ENCODE assay signal across 21 cellular contexts in the genomic region with DNA sequence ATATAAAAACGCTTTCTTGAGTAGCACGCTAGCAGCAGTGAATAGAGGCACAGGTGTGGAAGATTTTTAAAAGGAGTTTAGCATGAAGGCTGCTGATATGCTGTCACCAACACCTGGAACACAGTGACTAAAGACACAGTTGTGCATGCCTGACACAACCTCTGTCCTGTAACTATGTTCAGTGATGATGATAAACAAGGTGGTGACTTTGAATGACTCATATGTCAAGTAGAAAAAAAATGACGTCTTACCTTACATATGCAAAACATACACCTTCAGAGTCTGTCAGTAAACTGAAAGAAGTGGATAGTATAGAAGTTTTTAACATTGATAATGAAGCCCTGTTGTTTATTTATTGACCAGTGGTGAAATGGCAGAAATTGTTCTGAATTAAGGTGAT.
"Had no signal": no experiment of that assay in that cellular context is flagged by ENCODE, and none has a peak within 500 bp of the region (broad histone marks: within the 10 kb centered on the region; RNA-seq: fewer than 3 reads in every experiment).

No MANE protein-coding gene starts in this region.

- DNase-seq: activated CD4-positive, alpha-beta memory T cell treated with anti-CD3 and anti-CD28 coated beads for 36 hours; activated CD4-positive, alpha-beta T cell treated with anti-CD3 and anti-CD28 coated beads for 4 hours; activated naive CD4-positive, alpha-beta T cell treated with Interleukin-2 at 50 U/mL for 16 hours; activated T-cell treated with anti-CD3 and anti-CD28 coated beads, Interleukin-2, amount 50 U/mL, for 1 hour; brain microvascular endothelial cell; colonic mucosa; endodermal cell; erythroblast; hypothalamus; mammary epithelial cell; occipital lobe; retina; stimulated activated CD4-positive, alpha-beta T cell treated with anti-CD3 and anti-CD28 coated beads, Interleukin-2, amount 100 ng/mL, for 24 hours; stimulated activated naive CD8-positive, alpha-beta T cell treated with anti-CD3 and anti-CD28 coated beads, Interleukin-15, Interleukin-2, amounts not matched to agents 100 U/mL and 50 U/mL, for 24 hours; substantia nigra; T-helper 2 cell; tibial artery had no signal

- H3K27ac Mint-ChIP-seq: activated CD4-positive, alpha-beta memory T cell treated with anti-CD3 and anti-CD28 coated beads for 36 hours; activated T-helper 2 cell treated with anti-CD3 and anti-CD28 coated beads, Interferon-gamma antibody, Interleukin-2, Interleukin-4, amounts not matched to agents 10 μg/mL and 5 μg/mL and 100 μg/mL, durations not matched to agents 14 hours and 24 hours and 36 hours; endodermal cell had no signal

- H3K4me3 Mint-ChIP-seq: activated CD4-positive, alpha-beta memory T cell treated with anti-CD3 and anti-CD28 coated beads for 36 hours; central memory CD8-positive, alpha-beta T cell; endodermal cell had no signal

- ATAC-seq: left lobe of liver; stimulated activated naive CD8-positive, alpha-beta T cell treated with anti-CD3 and anti-CD28 coated beads, Interleukin-15, Interleukin-2, amounts not matched to agents 100 U/mL and 50 U/mL, for 24 hours had no signal

- H3K9me3 Mint-ChIP-seq: activated CD4-positive, alpha-beta memory T cell treated with anti-CD3 and anti-CD28 coated beads for 36 hours; activated T-helper 2 cell treated with anti-CD3 and anti-CD28 coated beads, Interferon-gamma antibody, Interleukin-2, Interleukin-4, amounts not matched to agents 10 μg/mL and 5 μg/mL and 100 μg/mL, durations not matched to agents 14 hours and 24 hours and 36 hours had no signal

- H3K4me1 ChIP-seq: colonic mucosa, tibial artery, vagina had no signal

- H3K27ac ChIP-seq: brain microvascular endothelial cell, colonic mucosa, tibial artery, vagina had no signal

- H3K36me3 Mint-ChIP-seq: activated CD4-positive, alpha-beta memory T cell treated with anti-CD3 and anti-CD28 coated beads for 36 hours had no signal

- H3K27me3 Mint-ChIP-seq: activated CD4-positive, alpha-beta memory T cell treated with anti-CD3 and anti-CD28 coated beads for 36 hours; central memory CD8-positive, alpha-beta T cell had no signal

- H3K4me1 Mint-ChIP-seq: central memory CD8-positive, alpha-beta T cell had no signal

- H3K27me3 ChIP-seq: brain microvascular endothelial cell, colonic mucosa, tibial artery, vagina had no signal
